In genomic region chr1:248872752-248873408, GRCh38 we compare ENCODE assay signal across 8 cellular contexts. TPM values are rescaled to one million over a fixed set of nuclear protein-coding genes. Genes with fewer than 3 reads are reported as not detected.
DNase-seq lines count a peak whose midpoint lies in the region; ATAC-seq and TF ChIP-seq lines count a peak whose summit lies in the region.

No MANE protein-coding gene starts in this region.

- peak overlapping the region; percentile 94 for H3K4me3 Mint-ChIP-seq in activated T-helper 17 cell treated with anti-CD3 and anti-CD28 coated beads, Interleukin-2, amount 50 U/mL, for 72 hours
- H3K4me3 Mint-ChIP-seq in nephron progenitor cell: peak overlapping the region; percentile 97

- intact Hi-C loops in upper lobe of right lung (cut with DNase I): no loop called here

- H3K4me1 Mint-ChIP-seq in activated T-helper 17 cell treated with anti-CD3 and anti-CD28 coated beads, Interleukin-2, amount 50 U/mL, for 72 hours: peaks cover 9% of the 10 kb centered on the region
- peaks cover 5% of the 10 kb centered on the region for H3K4me1 Mint-ChIP-seq in nephron progenitor cell

- peak overlapping the region; percentile 95 for H3K27ac ChIP-seq in upper lobe of right lung

- TF ChIP-seq CTCF in fibroblast of villous mesenchyme (IDR thresholded peaks at IDR 0.05; ENCODE audit: insufficient read depth, low read depth, low read length) (no peak), nephron progenitor cell (IDR thresholded peaks at IDR 0.05) (no peak), upper lobe of right lung (IDR thresholded peaks at IDR 0.05) (no peak)

- peak overlapping the region; percentile 100 for H3K27ac Mint-ChIP-seq in activated T-helper 17 cell treated with anti-CD3 and anti-CD28 coated beads, Interleukin-2, amount 50 U/mL, for 72 hours
- H3K27ac Mint-ChIP-seq in nephron progenitor cell: peak overlapping the region; percentile 99

- no peaks in the 10 kb centered on the region for H3K4me1 ChIP-seq in upper lobe of right lung

- no peaks in the 10 kb centered on the region for H3K27me3 ChIP-seq in upper lobe of right lung

- no peaks in the 10 kb centered on the region for H3K36me3 ChIP-seq in upper lobe of right lung

- ATAC-seq in GM21360 (IDR thresholded peaks at IDR 0.05; ENCODE audit: unreplicated experiment) (peak; percentile 43), upper lobe of right lung (peak; percentile 82)
- peak; percentile 57 for ATAC-seq in activated T-helper 17 cell treated with anti-CD3 and anti-CD28 coated beads, Interleukin-2, amount 50 U/mL, for 72 hours (replicated peaks)

- DNase-seq in DMS 273 treated with DMSO at 0.1 percent for 48 hours (lab: John Stamatoyannopoulos, UW): peak; percentile 60
- peak; percentile 86 for DNase-seq in HK-2 (ENCODE audit: unreplicated experiment)
- peak; percentile 70 for DNase-seq in NOMO-1 treated with DMSO at 0.1 percent for 48 hours (lab: John Stamatoyannopoulos, UW; ENCODE audit: unreplicated experiment)
- peak; percentile 77 for DNase-seq in fibroblast of villous mesenchyme (ENCODE audit: low read depth)
- peak; percentile 70 for DNase-seq in nephron progenitor cell
- peak; percentile 81 for DNase-seq in upper lobe of right lung

- peaks cover 19% of the 10 kb centered on the region for H3K36me3 Mint-ChIP-seq in activated T-helper 17 cell treated with anti-CD3 and anti-CD28 coated beads, Interleukin-2, amount 50 U/mL, for 72 hours (ENCODE audit: low read depth)
- H3K36me3 Mint-ChIP-seq in nephron progenitor cell (ENCODE audit: low read depth): no peaks in the 10 kb centered on the region

- H3K9me3 Mint-ChIP-seq in activated T-helper 17 cell treated with anti-CD3 and anti-CD28 coated beads, Interleukin-2, amount 50 U/mL, for 72 hours: peaks cover 5% of the 10 kb centered on the region
- peaks cover 7% of the 10 kb centered on the region for H3K9me3 Mint-ChIP-seq in nephron progenitor cell

- no peaks in the 10 kb centered on the region for H3K27me3 Mint-ChIP-seq in activated T-helper 17 cell treated with anti-CD3 and anti-CD28 coated beads, Interleukin-2, amount 50 U/mL, for 72 hours
- H3K27me3 Mint-ChIP-seq in nephron progenitor cell (ENCODE audit: low read depth, poor library complexity): peaks cover 19% of the 10 kb centered on the region

- H3K9me3 ChIP-seq in upper lobe of right lung: no peaks in the 10 kb centered on the region

- H3K4me3 ChIP-seq in fibroblast of villous mesenchyme (ENCODE audit: low read depth, low read length) (peak overlapping the region; percentile 93), upper lobe of right lung (peak overlapping the region; percentile 73)

RNA-seq across cellular contexts. Expression of gene ZNF692, which starts 14.0 kb away (rescaled TPM):
- 100 to 1,000 TPM; 103 to 108 TPM for total RNA-seq in activated T-helper 17 cell treated with anti-CD3 and anti-CD28 coated beads, Interleukin-2, amount 50 U/mL, for 72 hours
- 10.6 and 22.0 TPM in 2 replicates for total RNA-seq in fibroblast of villous mesenchyme
- 38.1 TPM for total RNA-seq in upper lobe of right lung

RNA-seq across cellular contexts. Expression of gene PGBD2, which starts 33.2 kb away (rescaled TPM):
- 1 to 10 TPM; 6.4 to 6.9 TPM for total RNA-seq in activated T-helper 17 cell treated with anti-CD3 and anti-CD28 coated beads, Interleukin-2, amount 50 U/mL, for 72 hours
- total RNA-seq in fibroblast of villous mesenchyme: 3.9 and 7.8 TPM in 2 replicates
- total RNA-seq in upper lobe of right lung: 6.9 TPM

RNA-seq across cellular contexts. Expression of gene ZNF672, which starts 34.9 kb away (rescaled TPM):
- total RNA-seq in activated T-helper 17 cell treated with anti-CD3 and anti-CD28 coated beads, Interleukin-2, amount 50 U/mL, for 72 hours: 10 to 100 TPM; 36.1 to 38.8 TPM
- 17.7 and 19.4 TPM in 2 replicates for total RNA-seq in fibroblast of villous mesenchyme
- total RNA-seq in upper lobe of right lung: 38.1 TPM

RNA-seq across cellular contexts. Expression of gene SH3BP5L, which starts 47.2 kb away (rescaled TPM):
- 10 to 100 TPM; 21.0 to 25.6 TPM for total RNA-seq in activated T-helper 17 cell treated with anti-CD3 and anti-CD28 coated beads, Interleukin-2, amount 50 U/mL, for 72 hours
- 26.1 and 28.9 TPM in 2 replicates for total RNA-seq in fibroblast of villous mesenchyme
- total RNA-seq in upper lobe of right lung: 21.3 TPM

Comparison
In these comparisons a context has a peak if more than half of its experiments do, and no peak if none do; other contexts are left out.
1. Peak in every context shown above with its lines: DNase-seq, ATAC-seq, H3K4me3 ChIP-seq and H3K27ac ChIP-seq.